1 cellular context compared by ENCODE assay signal in the genomic region with DNA sequence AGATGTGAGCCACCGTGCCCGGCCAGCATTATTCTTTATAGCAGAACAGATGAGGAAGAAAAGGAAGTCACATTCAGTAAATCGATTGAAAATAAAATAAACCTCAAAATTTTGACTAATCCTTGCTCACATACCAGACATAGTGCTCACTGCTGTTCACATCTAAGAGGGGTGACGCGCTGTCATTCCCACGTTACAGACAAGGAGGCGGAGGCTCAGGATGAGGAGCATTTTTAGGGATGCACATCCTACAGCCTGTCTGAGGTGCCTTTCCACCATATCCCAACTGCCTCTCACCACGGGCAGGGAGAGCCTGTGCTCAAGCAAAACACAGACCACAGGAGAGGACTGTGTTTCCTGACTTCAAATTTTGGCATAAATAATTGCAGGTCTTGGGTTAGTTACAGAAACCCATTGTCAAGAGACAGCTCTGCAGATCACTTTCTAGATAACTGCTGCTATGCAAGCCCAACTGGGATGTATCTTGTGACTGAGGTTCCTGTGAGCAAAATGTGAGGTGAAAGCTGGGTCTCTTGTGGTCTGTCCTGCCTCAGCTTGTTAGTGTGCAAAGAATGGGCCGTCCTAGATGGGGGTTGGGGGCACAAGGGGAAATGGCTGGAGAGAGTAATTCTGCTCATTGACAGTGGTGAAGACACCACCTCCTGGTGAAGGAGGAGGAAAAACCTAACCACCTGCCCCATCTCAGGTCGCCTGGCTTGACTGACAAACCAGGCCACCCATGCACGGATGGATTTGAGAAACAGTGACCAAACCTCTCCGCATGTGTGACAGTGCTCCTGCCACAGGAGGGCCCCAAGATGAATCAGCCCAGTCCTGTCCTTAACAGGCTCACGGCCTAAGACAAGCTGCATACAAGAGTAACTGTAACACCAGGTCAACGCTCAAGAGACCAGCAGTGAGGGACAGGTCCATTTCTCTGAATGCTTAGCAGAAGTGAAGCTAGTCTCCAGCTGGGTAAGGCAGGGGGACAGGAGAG.
TF ChIP-seq lines count a peak whose summit lies in the region.

No MANE protein-coding gene starts in this region.

TF ChIP-seq in K562, 482 proteins besides CTCF, POLR2A, EP300 and RAD21:
- no peak for TF ChIP-seq HCFC1 (IDR thresholded peaks at IDR 0.05; ENCODE audit: low read depth, low read length)
- TF ChIP-seq, protein P1, sequence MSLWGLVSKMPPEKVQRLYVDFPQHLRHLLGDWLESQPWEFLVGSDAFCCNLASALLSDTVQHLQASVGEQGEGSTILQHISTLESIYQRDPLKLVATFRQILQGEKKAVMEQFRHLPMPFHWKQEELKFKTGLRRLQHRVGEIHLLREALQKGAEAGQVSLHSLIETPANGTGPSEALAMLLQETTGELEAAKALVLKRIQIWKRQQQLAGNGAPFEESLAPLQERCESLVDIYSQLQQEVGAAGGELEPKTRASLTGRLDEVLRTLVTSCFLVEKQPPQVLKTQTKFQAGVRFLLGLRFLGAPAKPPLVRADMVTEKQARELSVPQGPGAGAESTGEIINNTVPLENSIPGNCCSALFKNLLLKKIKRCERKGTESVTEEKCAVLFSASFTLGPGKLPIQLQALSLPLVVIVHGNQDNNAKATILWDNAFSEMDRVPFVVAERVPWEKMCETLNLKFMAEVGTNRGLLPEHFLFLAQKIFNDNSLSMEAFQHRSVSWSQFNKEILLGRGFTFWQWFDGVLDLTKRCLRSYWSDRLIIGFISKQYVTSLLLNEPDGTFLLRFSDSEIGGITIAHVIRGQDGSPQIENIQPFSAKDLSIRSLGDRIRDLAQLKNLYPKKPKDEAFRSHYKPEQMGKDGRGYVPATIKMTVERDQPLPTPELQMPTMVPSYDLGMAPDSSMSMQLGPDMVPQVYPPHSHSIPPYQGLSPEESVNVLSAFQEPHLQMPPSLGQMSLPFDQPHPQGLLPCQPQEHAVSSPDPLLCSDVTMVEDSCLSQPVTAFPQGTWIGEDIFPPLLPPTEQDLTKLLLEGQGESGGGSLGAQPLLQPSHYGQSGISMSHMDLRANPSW (CRISPR knock-in tag; IDR thresholded peaks at IDR 0.05) = no peak
- no peak for TF ChIP-seq OTX1 (CRISPR knock-in tag; IDR thresholded peaks at IDR 0.05)
- TF ChIP-seq, protein P2, sequence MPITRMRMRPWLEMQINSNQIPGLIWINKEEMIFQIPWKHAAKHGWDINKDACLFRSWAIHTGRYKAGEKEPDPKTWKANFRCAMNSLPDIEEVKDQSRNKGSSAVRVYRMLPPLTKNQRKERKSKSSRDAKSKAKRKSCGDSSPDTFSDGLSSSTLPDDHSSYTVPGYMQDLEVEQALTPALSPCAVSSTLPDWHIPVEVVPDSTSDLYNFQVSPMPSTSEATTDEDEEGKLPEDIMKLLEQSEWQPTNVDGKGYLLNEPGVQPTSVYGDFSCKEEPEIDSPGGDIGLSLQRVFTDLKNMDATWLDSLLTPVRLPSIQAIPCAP (CRISPR knock-in tag; IDR thresholded peaks at IDR 0.05; ENCODE audit: borderline replicate concordance) = no peak
- no peak for TF ChIP-seq ZNF197 (CRISPR knock-in tag; IDR thresholded peaks at IDR 0.05; ENCODE audit: low read depth)
- no peak for TF ChIP-seq ZNF175 (CRISPR knock-in tag; IDR thresholded peaks at IDR 0.05; ENCODE audit: low read depth)
- TF ChIP-seq MEF2A (IDR thresholded peaks at IDR 0.05; ENCODE audit: control insufficient read depth, low read depth, low read length) = no peak
- TF ChIP-seq, protein P3, sequence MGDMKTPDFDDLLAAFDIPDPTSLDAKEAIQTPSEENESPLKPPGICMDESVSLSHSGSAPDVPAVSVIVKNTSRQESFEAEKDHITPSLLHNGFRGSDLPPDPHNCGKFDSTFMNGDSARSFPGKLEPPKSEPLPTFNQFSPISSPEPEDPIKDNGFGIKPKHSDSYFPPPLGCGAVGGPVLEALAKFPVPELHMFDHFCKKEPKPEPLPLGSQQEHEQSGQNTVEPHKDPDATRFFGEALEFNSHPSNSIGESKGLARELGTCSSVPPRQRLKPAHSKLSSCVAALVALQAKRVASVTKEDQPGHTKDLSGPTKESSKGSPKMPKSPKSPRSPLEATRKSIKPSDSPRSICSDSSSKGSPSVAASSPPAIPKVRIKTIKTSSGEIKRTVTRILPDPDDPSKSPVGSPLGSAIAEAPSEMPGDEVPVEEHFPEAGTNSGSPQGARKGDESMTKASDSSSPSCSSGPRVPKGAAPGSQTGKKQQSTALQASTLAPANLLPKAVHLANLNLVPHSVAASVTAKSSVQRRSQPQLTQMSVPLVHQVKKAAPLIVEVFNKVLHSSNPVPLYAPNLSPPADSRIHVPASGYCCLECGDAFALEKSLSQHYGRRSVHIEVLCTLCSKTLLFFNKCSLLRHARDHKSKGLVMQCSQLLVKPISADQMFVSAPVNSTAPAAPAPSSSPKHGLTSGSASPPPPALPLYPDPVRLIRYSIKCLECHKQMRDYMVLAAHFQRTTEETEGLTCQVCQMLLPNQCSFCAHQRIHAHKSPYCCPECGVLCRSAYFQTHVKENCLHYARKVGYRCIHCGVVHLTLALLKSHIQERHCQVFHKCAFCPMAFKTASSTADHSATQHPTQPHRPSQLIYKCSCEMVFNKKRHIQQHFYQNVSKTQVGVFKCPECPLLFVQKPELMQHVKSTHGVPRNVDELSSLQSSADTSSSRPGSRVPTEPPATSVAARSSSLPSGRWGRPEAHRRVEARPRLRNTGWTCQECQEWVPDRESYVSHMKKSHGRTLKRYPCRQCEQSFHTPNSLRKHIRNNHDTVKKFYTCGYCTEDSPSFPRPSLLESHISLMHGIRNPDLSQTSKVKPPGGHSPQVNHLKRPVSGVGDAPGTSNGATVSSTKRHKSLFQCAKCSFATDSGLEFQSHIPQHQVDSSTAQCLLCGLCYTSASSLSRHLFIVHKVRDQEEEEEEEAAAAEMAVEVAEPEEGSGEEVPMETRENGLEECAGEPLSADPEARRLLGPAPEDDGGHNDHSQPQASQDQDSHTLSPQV (IDR thresholded peaks at IDR 0.05) = no peak
- TF ChIP-seq, protein P4, sequence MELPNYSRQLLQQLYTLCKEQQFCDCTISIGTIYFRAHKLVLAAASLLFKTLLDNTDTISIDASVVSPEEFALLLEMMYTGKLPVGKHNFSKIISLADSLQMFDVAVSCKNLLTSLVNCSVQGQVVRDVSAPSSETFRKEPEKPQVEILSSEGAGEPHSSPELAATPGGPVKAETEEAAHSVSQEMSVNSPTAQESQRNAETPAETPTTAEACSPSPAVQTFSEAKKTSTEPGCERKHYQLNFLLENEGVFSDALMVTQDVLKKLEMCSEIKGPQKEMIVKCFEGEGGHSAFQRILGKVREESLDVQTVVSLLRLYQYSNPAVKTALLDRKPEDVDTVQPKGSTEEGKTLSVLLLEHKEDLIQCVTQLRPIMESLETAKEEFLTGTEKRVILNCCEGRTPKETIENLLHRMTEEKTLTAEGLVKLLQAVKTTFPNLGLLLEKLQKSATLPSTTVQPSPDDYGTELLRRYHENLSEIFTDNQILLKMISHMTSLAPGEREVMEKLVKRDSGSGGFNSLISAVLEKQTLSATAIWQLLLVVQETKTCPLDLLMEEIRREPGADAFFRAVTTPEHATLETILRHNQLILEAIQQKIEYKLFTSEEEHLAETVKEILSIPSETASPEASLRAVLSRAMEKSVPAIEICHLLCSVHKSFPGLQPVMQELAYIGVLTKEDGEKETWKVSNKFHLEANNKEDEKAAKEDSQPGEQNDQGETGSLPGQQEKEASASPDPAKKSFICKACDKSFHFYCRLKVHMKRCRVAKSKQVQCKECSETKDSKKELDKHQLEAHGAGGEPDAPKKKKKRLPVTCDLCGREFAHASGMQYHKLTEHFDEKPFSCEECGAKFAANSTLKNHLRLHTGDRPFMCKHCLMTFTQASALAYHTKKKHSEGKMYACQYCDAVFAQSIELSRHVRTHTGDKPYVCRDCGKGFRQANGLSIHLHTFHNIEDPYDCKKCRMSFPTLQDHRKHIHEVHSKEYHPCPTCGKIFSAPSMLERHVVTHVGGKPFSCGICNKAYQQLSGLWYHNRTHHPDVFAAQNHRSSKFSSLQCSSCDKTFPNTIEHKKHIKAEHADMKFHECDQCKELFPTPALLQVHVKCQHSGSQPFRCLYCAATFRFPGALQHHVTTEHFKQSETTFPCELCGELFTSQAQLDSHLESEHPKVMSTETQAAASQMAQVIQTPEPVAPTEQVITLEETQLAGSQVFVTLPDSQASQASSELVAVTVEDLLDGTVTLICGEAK (IDR thresholded peaks at IDR 0.05) = no peak
- TF ChIP-seq, protein P4 (CRISPR knock-in tag; IDR thresholded peaks at IDR 0.05) = no peak
- no peak for TF ChIP-seq YY1 (IDR thresholded peaks at IDR 0.05; ENCODE audit: borderline replicate concordance in 1 of 3, control insufficient read depth in 1 of 3, extremely low read depth in 1 of 3, insufficient read depth in 3 of 3, insufficient read length in 1 of 3, insufficient replicate concordance in 2 of 3, low read depth in 1 of 3, low read length in 2 of 3)
- TF ChIP-seq HMGN3 (IDR thresholded peaks at IDR 0.05; ENCODE audit: borderline replicate concordance, extremely low read depth, insufficient read length, low read depth, low read length) = no peak
- no peak for TF ChIP-seq ZNF134 (CRISPR knock-in tag; conservative IDR thresholded peaks at IDR 0.05)
- no peak for TF ChIP-seq ZKSCAN3 (CRISPR knock-in tag; IDR thresholded peaks at IDR 0.05)
- no peak for TF ChIP-seq ZNF384 (IDR thresholded peaks at IDR 0.05; ENCODE audit: low read depth, low read length)
- no peak for TF ChIP-seq DDX20 (tag; IDR thresholded peaks at IDR 0.05; ENCODE audit: low read depth)
- no peak for TF ChIP-seq EGR1 (conservative IDR thresholded peaks at IDR 0.05)
